Comparison of ENCODE assay signal across 1 cellular context in genomic region chr1:247209306-247209900, GRCh38.
TF ChIP-seq lines count a peak whose summit lies in the region.

No MANE protein-coding gene starts in this region.

TF ChIP-seq in H1, 55 proteins besides CTCF, POLR2A, EP300 and RAD21:
- TF ChIP-seq BCL11A (IDR thresholded peaks at IDR 0.05; ENCODE audit: low read depth in 2 of 2, low read length in 2 of 2) (no peak), KDM5A (IDR thresholded peaks at IDR 0.05; ENCODE audit: low read length) (no peak), RBBP5 (IDR thresholded peaks at IDR 0.05; ENCODE audit: borderline replicate concordance, low read depth, low read length) (no peak), TCF12 (IDR thresholded peaks at IDR 0.05; ENCODE audit: low read depth, low read length) (no peak), ASH2L (IDR thresholded peaks at IDR 0.05; ENCODE audit: low read length) (peak; percentile 1)
